In genomic region chr5:42858709-42859108, GRCh38 we compare ENCODE assay signal across 1 cellular context.
A peak's percentile ranks its signal among the peaks of the same experiment; 100 is the strongest.
TF ChIP-seq lines count a peak whose summit lies in the region.

No MANE protein-coding gene starts in this region.

TF ChIP-seq in HepG2, 621 proteins besides CTCF, POLR2A, EP300 and RAD21 (continued from another document and continues in another):
- TF ChIP-seq GATAD2A (CRISPR knock-in tag; IDR thresholded peaks at IDR 0.05) (peak; percentile 56; the same call in 1 of the 2 replicates), ZEB1 (IDR thresholded peaks at IDR 0.05; ENCODE audit: insufficient replicate concordance, low read depth) (no peak), ZNF7 (CRISPR knock-in tag; IDR thresholded peaks at IDR 0.05) (0 out of 2 replicates have a peak, but pooled peaks have one; percentile 14), SOX13 (IDR thresholded peaks at IDR 0.05) (no peak), SOX13 (CRISPR knock-in tag; conservative IDR thresholded peaks at IDR 0.05 in 1 of 2, IDR thresholded peaks at IDR 0.05 in 1 of 2) (peak in 1 of 2 experiments; percentile 84; a peak in 2 of 4 replicates), HES4 (CRISPR knock-in tag; IDR thresholded peaks at IDR 0.05; ENCODE audit: borderline replicate concordance) (no peak), HDAC2 (CRISPR knock-in tag; IDR thresholded peaks at IDR 0.05) (peak; percentile 58; the same call in 1 of the 2 replicates), ZNF646 (CRISPR knock-in tag; IDR thresholded peaks at IDR 0.05) (0 out of 2 replicates have a peak, but pooled peaks have one; percentile 40), KMT2A (CRISPR knock-in tag; IDR thresholded peaks at IDR 0.05) (peak; percentile 59; the same call in 1 of the 2 replicates), TFDP1 (CRISPR knock-in tag; IDR thresholded peaks at IDR 0.05; ENCODE audit: borderline replicate concordance) (peak; percentile 32; the same call in 1 of the 2 replicates), MEF2D (CRISPR knock-in tag; IDR thresholded peaks at IDR 0.05) (no peak), PHF8 (CRISPR knock-in tag; IDR thresholded peaks at IDR 0.05) (0 out of 2 replicates have a peak, but pooled peaks have one; percentile 11), AHDC1 (CRISPR knock-in tag; IDR thresholded peaks at IDR 0.05; ENCODE audit: borderline replicate concordance) (peak; percentile 12; the same call in 1 of the 2 replicates), ELF1 (CRISPR knock-in tag; IDR thresholded peaks at IDR 0.05) (peak; percentile 48; the same call in 1 of the 2 replicates), MAX (IDR thresholded peaks at IDR 0.05) (no peak; the same call in 1 of the 2 replicates), NFAT5 (CRISPR knock-in tag; IDR thresholded peaks at IDR 0.05) (no peak), ZBTB38 (CRISPR knock-in tag; IDR thresholded peaks at IDR 0.05) (no peak), ELF3 (CRISPR knock-in tag; IDR thresholded peaks at IDR 0.05) (peak; percentile 78), SOX5 (CRISPR knock-in tag; IDR thresholded peaks at IDR 0.05; ENCODE audit: borderline replicate concordance) (peak; percentile 73), DMAP1 (CRISPR knock-in tag; IDR thresholded peaks at IDR 0.05) (0 out of 2 replicates have a peak, but pooled peaks have one; percentile 27), TARDBP (CRISPR knock-in tag; IDR thresholded peaks at IDR 0.05) (0 out of 2 replicates have a peak, but pooled peaks have one; percentile 23), POGZ (CRISPR knock-in tag; IDR thresholded peaks at IDR 0.05) (0 out of 2 replicates have a peak, but pooled peaks have one; percentile 28), THRA (CRISPR knock-in tag; IDR thresholded peaks at IDR 0.05; ENCODE audit: borderline replicate concordance) (0 out of 2 replicates have a peak, but pooled peaks have one; percentile 28), ETV5 (CRISPR knock-in tag; IDR thresholded peaks at IDR 0.05; ENCODE audit: borderline replicate concordance) (no peak; the same call in 1 of the 2 replicates), MTA1 (CRISPR knock-in tag; IDR thresholded peaks at IDR 0.05; ENCODE audit: borderline replicate concordance) (no peak), ZNF317 (CRISPR knock-in tag; IDR thresholded peaks at IDR 0.05) (0 out of 2 replicates have a peak, but pooled peaks have one; percentile 22), PRDM10 (CRISPR knock-in tag; IDR thresholded peaks at IDR 0.05; ENCODE audit: low read depth) (0 out of 2 replicates have a peak, but pooled peaks have one; percentile 30), ZNF331 (CRISPR knock-in tag; IDR thresholded peaks at IDR 0.05) (0 out of 2 replicates have a peak, but pooled peaks have one; percentile 48), KMT2B (CRISPR knock-in tag; IDR thresholded peaks at IDR 0.05) (peak; percentile 20; the same call in 1 of the 2 replicates), ASH2L (IDR thresholded peaks at IDR 0.05; ENCODE audit: insufficient read length, low read depth, low read length) (peak; percentile 47)
